In genomic region chr3:196533260-196533681, GRCh38 we compare ENCODE assay signal across 28 cellular contexts. TPM values are rescaled to one million over a fixed set of nuclear protein-coding genes. Genes with fewer than 3 reads are reported as not detected.
DNase-seq lines count a peak whose midpoint lies in the region; ATAC-seq and TF ChIP-seq lines count a peak whose summit lies in the region.
"Had no signal": no experiment of that assay in that cellular context is flagged by ENCODE, and none has a peak within 500 bp of the region (broad histone marks: within the 10 kb centered on the region; RNA-seq: fewer than 3 reads in every experiment).

No MANE protein-coding gene starts in this region.

- H3K18ac ChIP-seq in IMR-90 (ENCODE audit: low read depth, low read length) (no peak overlapping the region), mesendoderm (ENCODE audit: low read length) (no peak overlapping the region)

- H3K27me3 ChIP-seq in A673 (replicated peaks; ENCODE audit: insufficient read depth, low read depth, low read length, poor library complexity) (no peaks in the 10 kb centered on the region), IMR-90 (ENCODE audit: control insufficient read depth, insufficient read depth, low read length) (no peaks in the 10 kb centered on the region; the same call in 1 of the 2 replicates), endodermal cell (ENCODE audit: control insufficient read depth, insufficient read depth, low read length, poor library complexity, severe bottlenecking) (no peaks in the 10 kb centered on the region), mesendoderm (ENCODE audit: insufficient read depth, low read length, poor library complexity) (no peaks in the 10 kb centered on the region), thyroid gland (no peaks in the 10 kb centered on the region)
- H3K27me3 ChIP-seq: BLaER1 treated with 17β-estradiol and CSF1 and Interleukin-3, amounts not matched to agents 10 nM and 100 nM had no signal

- H3K9me3 ChIP-seq in A673 (ENCODE audit: low read depth, low read length, poor library complexity, severe bottlenecking), result no peaks in the 10 kb centered on the region
- H3K9me3 ChIP-seq in IMR-90 (ENCODE audit: control insufficient read depth, insufficient read depth, low read length), result peaks cover 4% of the 10 kb centered on the region; the same call in 1 of the 2 replicates
- peaks cover 12% of the 10 kb centered on the region for H3K9me3 ChIP-seq in endodermal cell (ENCODE audit: control insufficient read depth, low read length)
- H3K9me3 ChIP-seq in thyroid gland, result no peaks in the 10 kb centered on the region
- H3K9me3 ChIP-seq: lower lobe of right lung, thoracic aorta had no signal

- dilution Hi-C loops in IMR-90 (cut with HindIII; ENCODE audit: low sequenced_read_pairs, unreplicated experiment), result no loop called here

- no peaks in the 10 kb centered on the region for H3K79me2 ChIP-seq in mesendoderm (ENCODE audit: control insufficient read depth, insufficient read depth, low read length)

- H2BK5ac ChIP-seq in IMR-90 (ENCODE audit: low read depth, low read length, poor library complexity, severe bottlenecking) (no peak overlapping the region), mesendoderm (ENCODE audit: low read length) (no peak overlapping the region)

- H3K27ac Mint-ChIP-seq in endodermal cell, result no peak overlapping the region
- no peak overlapping the region for H3K27ac Mint-ChIP-seq in activated T-cell treated with anti-CD3 and anti-CD28 coated beads, Interleukin-2, amount 50 U/mL, for 72 hours
- H3K27ac Mint-ChIP-seq: activated CD4-positive, alpha-beta memory T cell treated with anti-CD3 and anti-CD28 coated beads, Interleukin-2, amount 10 ng/mL, durations not matched to agents 7 days and 5 days had no signal

- H3K9ac ChIP-seq in IMR-90 (ENCODE audit: low read depth, low read length) (no peak overlapping the region), endodermal cell (ENCODE audit: extremely low read depth, low read length, poor library complexity, severe bottlenecking) (no peak overlapping the region), mesendoderm (ENCODE audit: low read length) (no peak overlapping the region)
- H3K9ac ChIP-seq: BLaER1 treated with 17β-estradiol and CSF1 and Interleukin-3, amounts not matched to agents 10 nM and 100 nM had no signal

- TF ChIP-seq CTCF in A673 (conservative IDR thresholded peaks at IDR 0.05; ENCODE audit: low read depth, low read length), result no peak
- no peak for TF ChIP-seq CTCF in IMR-90 (conservative IDR thresholded peaks at IDR 0.05; ENCODE audit: low read depth, low read length)
- TF ChIP-seq CTCF in endodermal cell (conservative IDR thresholded peaks at IDR 0.05), result no peak
- TF ChIP-seq CTCF in thyroid gland (IDR thresholded peaks at IDR 0.05), result no peak

- BruUV-seq in A673 (replicated peaks; lab: Mats Ljungman, UMichigan) (no TSS peak), IMR-90 (replicated peaks; lab: Mats Ljungman, UMichigan) (no TSS peak)

- DNase-seq in A673 (ENCODE audit: low spot score) (peak; percentile 55), IMR-90 (no peak), endodermal cell (peak; percentile 90), mesendoderm (peak; percentile 76), thyroid gland (no peak), OCI-M1 (lab: John Stamatoyannopoulos, UW) (no peak), T-helper 1 cell (no peak)
- no peak for DNase-seq in activated T-cell treated with anti-CD3 and anti-CD28 coated beads, Interleukin-2, amount 50 U/mL, for 72 hours
- DNase-seq: activated CD4-positive, alpha-beta memory T cell treated with anti-CD3 and anti-CD28 coated beads, Interleukin-2, amount 10 ng/mL, durations not matched to agents 7 days and 5 days; activated CD4-positive, CD25-positive, alpha-beta regulatory T cell; activated gamma-delta T cell treated with Interleukin-2 at 50 U/mL for 16 hours; amniotic stem cell; central memory CD4-positive, alpha-beta T cell; foreskin melanocyte; HCEC 1CT; Kasumi-1; lower lobe of right lung; NCI-H187 treated with DMSO at 0.1 percent for 48 hours; NCI-H226; NCI-H774; nucleus accumbens; stimulated activated CD4-positive, alpha-beta T cell treated with anti-CD3 and anti-CD28 coated beads, Interleukin-2, amount 100 ng/mL, for 48 hours; stimulated activated naive CD4-positive, alpha-beta T cell; T1000 had no signal

- H2BK15ac ChIP-seq in IMR-90 (ENCODE audit: low read depth, low read length), result no peak overlapping the region
- no peak overlapping the region for H2BK15ac ChIP-seq in mesendoderm (replicated peaks; ENCODE audit: low read depth)

- no peak for TF ChIP-seq RAD21 in IMR-90 (IDR thresholded peaks at IDR 0.05; ENCODE audit: low read length)

- no peak overlapping the region for H2AK9ac ChIP-seq in IMR-90 (replicated peaks; ENCODE audit: low read depth, low read length, poor library complexity)

- H3K27ac ChIP-seq in A673 (ENCODE audit: low read depth, low read length, poor library complexity, severe bottlenecking) (no peak overlapping the region), IMR-90 (ENCODE audit: insufficient read depth, low read length) (no peak overlapping the region), endodermal cell (ENCODE audit: low read depth, low read length) (no peak overlapping the region), mesendoderm (ENCODE audit: low read depth, low read length) (no peak overlapping the region), thyroid gland (no peak overlapping the region)
- H3K27ac ChIP-seq: BLaER1 treated with 17β-estradiol and CSF1 and Interleukin-3, amounts not matched to agents 10 nM and 100 nM; lower lobe of right lung; thoracic aorta had no signal

- H2AK5ac ChIP-seq in IMR-90 (ENCODE audit: low read depth, low read length) (no peak overlapping the region), mesendoderm (ENCODE audit: low read length) (no peak overlapping the region)

- peak overlapping the region; percentile 17 for H3K4me3 ChIP-seq in A673 (ENCODE audit: low read depth, low read length, poor library complexity, severe bottlenecking)
- H3K4me3 ChIP-seq in IMR-90 (ENCODE audit: insufficient read depth, low read depth, low read length), result no peak overlapping the region
- peak overlapping the region; percentile 33 for H3K4me3 ChIP-seq in endodermal cell (ENCODE audit: low read length)
- H3K4me3 ChIP-seq in mesendoderm (ENCODE audit: low read length), result no peak overlapping the region
- no peak overlapping the region for H3K4me3 ChIP-seq in thyroid gland (replicated peaks in 1 of 3)
- H3K4me3 ChIP-seq: BLaER1 treated with 17β-estradiol and CSF1 and Interleukin-3, amounts not matched to agents 10 nM and 100 nM; lower lobe of right lung; thoracic aorta had no signal

- WGBS in IMR-90 (ENCODE audit: extremely low coverage in 2 of 2, insufficient read length in 1 of 2), 2 experiments, result 30% methylated on average over 2 of the region's 14 CpGs; no CpG with 5 or more reads in 1 of the 2 experiments
- WGBS in endodermal cell (ENCODE audit: insufficient coverage in 1 of 2, insufficient read length in 1 of 2), 2 experiments, result 14 to 31% methylated on average over 11 to 14 of the region's 14 CpGs
- no CpG with 5 or more reads among the region's 14 CpGs for WGBS in mesendoderm (ENCODE audit: extremely low coverage, insufficient coverage, low lambda C conversion rate)
- 47 to 56% methylated on average over 14 of the region's 14 CpGs for WGBS in thyroid gland, 2 donors

- peaks cover 1% of the 10 kb centered on the region for H3K27me3 Mint-ChIP-seq in endodermal cell (ENCODE audit: insufficient read depth)
- H3K27me3 Mint-ChIP-seq in activated T-cell treated with anti-CD3 and anti-CD28 coated beads, Interleukin-2, amount 50 U/mL, for 72 hours (ENCODE audit: low read depth), result no peaks in the 10 kb centered on the region

- H3K36me3 ChIP-seq in A673 (ENCODE audit: insufficient read depth, low read length, poor library complexity, severe bottlenecking) (no peaks in the 10 kb centered on the region), IMR-90 (ENCODE audit: control insufficient read depth, insufficient read depth, low read length) (no peaks in the 10 kb centered on the region), endodermal cell (ENCODE audit: control insufficient read depth, insufficient read depth, low read length) (no peaks in the 10 kb centered on the region), mesendoderm (ENCODE audit: control insufficient read depth, insufficient read depth, low read length) (no peaks in the 10 kb centered on the region), thyroid gland (no peaks in the 10 kb centered on the region)
- H3K36me3 ChIP-seq: BLaER1 treated with 17β-estradiol and CSF1 and Interleukin-3, amounts not matched to agents 10 nM and 100 nM; lower lobe of right lung; thoracic aorta had no signal

- peaks cover 34% of the 10 kb centered on the region for H3K9me3 Mint-ChIP-seq in endodermal cell
- peaks cover 3% of the 10 kb centered on the region in 2 donors for H3K9me3 Mint-ChIP-seq in activated T-cell treated with anti-CD3 and anti-CD28 coated beads, Interleukin-2, amount 50 U/mL, for 72 hours

- in situ Hi-C loops in IMR-90 (cut with MboI; ENCODE audit: low sequenced_read_pairs), result no loop called here

- no peak overlapping the region for H4K8ac ChIP-seq in IMR-90 (ENCODE audit: low read depth in 2 of 2, low read length in 2 of 2)
- no peak overlapping the region for H4K8ac ChIP-seq in mesendoderm (ENCODE audit: low read depth, low read length)

- peaks cover 6% of the 10 kb centered on the region; the same call in 1 of the 2 replicates for H3K9me1 ChIP-seq in IMR-90 (ENCODE audit: insufficient read depth, low read length)

- H4K5ac ChIP-seq in IMR-90 (ENCODE audit: low read depth, low read length) (no peak overlapping the region), mesendoderm (ENCODE audit: low read length) (no peak overlapping the region)

- no peaks in the 10 kb centered on the region for H3K4me1 Mint-ChIP-seq in endodermal cell
- peaks cover 4% of the 10 kb centered on the region for H3K4me1 Mint-ChIP-seq in activated T-cell treated with anti-CD3 and anti-CD28 coated beads, Interleukin-2, amount 50 U/mL, for 72 hours (ENCODE audit: low read depth)

- H3K4me2 ChIP-seq in IMR-90 (ENCODE audit: low read depth, low read length) (no peak overlapping the region; the same call in 1 of the 2 replicates), mesendoderm (ENCODE audit: low read length) (no peak overlapping the region)
- H3K4me2 ChIP-seq: BLaER1 treated with 17β-estradiol and CSF1 and Interleukin-3, amounts not matched to agents 10 nM and 100 nM had no signal

- H2BK20ac ChIP-seq in IMR-90 (ENCODE audit: low read depth, low read length), result no peak overlapping the region

- H3K56ac ChIP-seq in IMR-90 (ENCODE audit: extremely low read depth, insufficient read depth, low read length) (no peak overlapping the region), mesendoderm (ENCODE audit: low read length) (no peak overlapping the region)

- no peaks in the 10 kb centered on the region for H3K4me1 ChIP-seq in A673 (ENCODE audit: insufficient read depth, low read length, poor library complexity, severe bottlenecking)
- 0 out of 2 replicates have a peak, but pooled peaks cover 2% of the 10 kb centered on the region for H3K4me1 ChIP-seq in IMR-90 (ENCODE audit: control insufficient read depth, insufficient read depth, low read length)
- no peaks in the 10 kb centered on the region for H3K4me1 ChIP-seq in endodermal cell (ENCODE audit: control insufficient read depth, insufficient read depth, low read length)
- no peaks in the 10 kb centered on the region for H3K4me1 ChIP-seq in mesendoderm (ENCODE audit: control insufficient read depth, low read depth, low read length)
- H3K4me1 ChIP-seq in thyroid gland, result no peaks in the 10 kb centered on the region

- H3K23ac ChIP-seq in IMR-90 (ENCODE audit: low read depth, low read length), result no peak overlapping the region
- H3K23ac ChIP-seq in mesendoderm (ENCODE audit: low read length), result no peak overlapping the region

- H3K4ac ChIP-seq in IMR-90 (ENCODE audit: low read depth, low read length) (no peak overlapping the region), mesendoderm (ENCODE audit: low read depth, low read length) (no peak overlapping the region)

- no peak overlapping the region for H3K14ac ChIP-seq in IMR-90 (replicated peaks; ENCODE audit: low read depth, low read length)

- H4K91ac ChIP-seq in IMR-90 (ENCODE audit: insufficient read depth, low read depth, low read length), result no peak overlapping the region

- CTCF ChIA-PET in A673 (lab: Charles Lee), result no interaction called here
- CTCF ChIA-PET in IMR-90 (lab: Yijun Ruan, JAX), result no interaction called here

- no peak for TF ChIP-seq POLR2A in IMR-90 (IDR thresholded peaks at IDR 0.05; ENCODE audit: low read depth, low read length)
- no peak for TF ChIP-seq POLR2A in thyroid gland (IDR thresholded peaks at IDR 0.05)

- ATAC-seq in IMR-90 (ENCODE audit: low read depth), result no peak
- no peak for ATAC-seq in activated T-cell treated with anti-CD3 and anti-CD28 coated beads, Interleukin-2, amount 50 U/mL, for 72 hours (replicated peaks in 1 of 2)
- ATAC-seq: lower lobe of right lung had no signal

- no peak overlapping the region for H3K4me3 Mint-ChIP-seq in endodermal cell
- no peak overlapping the region for H3K4me3 Mint-ChIP-seq in activated T-cell treated with anti-CD3 and anti-CD28 coated beads, Interleukin-2, amount 50 U/mL, for 72 hours
- H3K4me3 Mint-ChIP-seq: activated CD4-positive, alpha-beta memory T cell treated with anti-CD3 and anti-CD28 coated beads, Interleukin-2, amount 10 ng/mL, durations not matched to agents 7 days and 5 days had no signal

- intact Hi-C loops in A673 (cut with micrococcal nuclease; ENCODE audit: unreplicated experiment), result loop anchor here (10.0 kb wide), 1 partner anchor 432 kb away; the partner anchor contains the start of gene PIGZ
- intact Hi-C loops in IMR-90 (cut with micrococcal nuclease), result no loop called here
- intact Hi-C loops in thyroid gland (cut with DNase I), result no loop called here

- no peaks in the 10 kb centered on the region for H4K20me1 ChIP-seq in IMR-90 (ENCODE audit: insufficient read depth, low read length)
- H4K20me1 ChIP-seq: BLaER1 treated with 17β-estradiol and CSF1 and Interleukin-3, amounts not matched to agents 10 nM and 100 nM had no signal

- H3K79me1 ChIP-seq in IMR-90 (ENCODE audit: low read depth in 1 of 2, low read length in 2 of 2) (no peaks in the 10 kb centered on the region), mesendoderm (ENCODE audit: low read length) (no peaks in the 10 kb centered on the region)

- H2BK120ac ChIP-seq in IMR-90 (ENCODE audit: low read depth, low read length) (no peak overlapping the region), mesendoderm (ENCODE audit: low read depth, low read length) (no peak overlapping the region)

- H2AFZ ChIP-seq in IMR-90 (replicated peaks; ENCODE audit: low read length, poor library complexity), result peak overlapping the region; percentile 49

- H3K36me3 Mint-ChIP-seq in endodermal cell (ENCODE audit: low read depth), result peaks cover 3% of the 10 kb centered on the region
- peaks cover 3 to 4% of the 10 kb centered on the region in 2 donors for H3K36me3 Mint-ChIP-seq in activated T-cell treated with anti-CD3 and anti-CD28 coated beads, Interleukin-2, amount 50 U/mL, for 72 hours (ENCODE audit: insufficient read depth in 2 of 2)

- POLR2A ChIA-PET in A673 (lab: Charles Lee; ENCODE audit: low non-redundant PET) (no interaction called here), IMR-90 (lab: Charles Lee; ENCODE audit: unreplicated experiment) (no interaction called here)

RNA-seq across cellular contexts. Expression of gene SMCO1, which starts 18.1 kb away (rescaled TPM):
- not detected in 2 replicates for total RNA-seq in A673 (2021)
- not detected in 2 replicates for total RNA-seq in IMR-90 (2012; rRNA removed)
- polyA plus RNA-seq in IMR-90 (2012; rRNA removed), result not detected in 2 replicates
- polyA plus RNA-seq in IMR-90 (2012; cell fraction: cytosol; rRNA removed), result not detected in 2 replicates
- 0.03 TPM in 1 of 2 replicates, not detected in the other for polyA plus RNA-seq in IMR-90 (2012; cell fraction: nucleus; rRNA removed; ENCODE audit: low replicate concordance)
- not detected for total RNA-seq in endodermal cell
- polyA plus RNA-seq in endodermal cell (2013, experiment 1 of 2), result not detected
- not detected for polyA plus RNA-seq in endodermal cell (2013, experiment 2 of 2)
- 0.04 TPM for polyA plus RNA-seq in mesendoderm (2013, experiment 1 of 2)
- polyA plus RNA-seq in mesendoderm (2013, experiment 2 of 2), result 0.03 TPM
- total RNA-seq in thyroid gland, result not detected
- not detected for total RNA-seq in activated T-cell treated with anti-CD3 and anti-CD28 coated beads, Interleukin-2, amount 50 U/mL, for 72 hours
- total RNA-seq: activated CD4-positive, alpha-beta memory T cell treated with anti-CD3 and anti-CD28 coated beads, Interleukin-2, amount 10 ng/mL, durations not matched to agents 7 days and 5 days; epithelial cell of proximal tubule; kidney epithelial cell; lower lobe of right lung; thoracic aorta had no signal

RNA-seq across cellular contexts. Expression of gene RNF168, which starts 29.7 kb away (rescaled TPM):
- total RNA-seq in A673 (2021), result 37.9 and 42.9 TPM in 2 replicates
- 15.2 and 18.1 TPM in 2 replicates for total RNA-seq in IMR-90 (2012; rRNA removed)
- 2.5 TPM in 2 replicates for polyA plus RNA-seq in IMR-90 (2012; rRNA removed)
- polyA plus RNA-seq in IMR-90 (2012; cell fraction: cytosol; rRNA removed), result 0.81 and 1.3 TPM in 2 replicates
- 1.3 and 3.3 TPM in 2 replicates for polyA plus RNA-seq in IMR-90 (2012; cell fraction: nucleus; rRNA removed; ENCODE audit: low replicate concordance)
- total RNA-seq in endodermal cell, result 10 to 100 TPM; 37.3 to 48.4 TPM
- 21.2 TPM for polyA plus RNA-seq in endodermal cell (2013, experiment 1 of 2)
- polyA plus RNA-seq in endodermal cell (2013, experiment 2 of 2), result 24.4 TPM
- 16.7 TPM for polyA plus RNA-seq in mesendoderm (2013, experiment 1 of 2)
- 16.6 TPM for polyA plus RNA-seq in mesendoderm (2013, experiment 2 of 2)
- 10 to 100 TPM; 14.7 to 21.3 (median 17.9) TPM for total RNA-seq in thyroid gland
- 10 to 100 TPM; 32.0 to 37.7 TPM for total RNA-seq in activated T-cell treated with anti-CD3 and anti-CD28 coated beads, Interleukin-2, amount 50 U/mL, for 72 hours

RNA-seq across cellular contexts. Expression of gene WDR53, which starts 35.1 kb away (rescaled TPM):
- 17.8 and 23.1 TPM in 2 replicates for total RNA-seq in A673 (2021)
- 5.7 and 6.4 TPM in 2 replicates for total RNA-seq in IMR-90 (2012; rRNA removed)
- 5.3 and 5.9 TPM in 2 replicates for polyA plus RNA-seq in IMR-90 (2012; rRNA removed)
- 1.1 and 3.2 TPM in 2 replicates for polyA plus RNA-seq in IMR-90 (2012; cell fraction: cytosol; rRNA removed)
- 0.75 and 3.9 TPM in 2 replicates for polyA plus RNA-seq in IMR-90 (2012; cell fraction: nucleus; rRNA removed; ENCODE audit: low replicate concordance)
- total RNA-seq in endodermal cell, result 10 to 100 TPM; 15.1 to 23.0 TPM
- 13.1 TPM for polyA plus RNA-seq in endodermal cell (2013, experiment 1 of 2)
- polyA plus RNA-seq in endodermal cell (2013, experiment 2 of 2), result 10.7 TPM
- 11.9 TPM for polyA plus RNA-seq in mesendoderm (2013, experiment 1 of 2)
- 11.2 TPM for polyA plus RNA-seq in mesendoderm (2013, experiment 2 of 2)
- total RNA-seq in thyroid gland, result 10 to 100 TPM in 1 of 4 donors, 1 to 10 TPM in 3; 3.7 to 13.0 (median 4.4) TPM
- total RNA-seq in activated T-cell treated with anti-CD3 and anti-CD28 coated beads, Interleukin-2, amount 50 U/mL, for 72 hours, result 10 to 100 TPM; 20.3 to 27.6 TPM

RNA-seq across cellular contexts. Expression of gene FBXO45, which starts 35.2 kb away (rescaled TPM):
- total RNA-seq in A673 (2021) (20.9 and 23.0 TPM in 2 replicates), IMR-90 (2012; rRNA removed) (5.0 and 11.7 TPM in 2 replicates), endodermal cell (10 to 100 TPM; 15.9 to 16.4 TPM), thyroid gland (1 to 10 TPM; 4.0 to 8.9 (median 5.7) TPM)
- polyA plus RNA-seq in IMR-90 (2012; rRNA removed), result 3.1 and 3.8 TPM in 2 replicates
- 0.70 and 0.81 TPM in 2 replicates for polyA plus RNA-seq in IMR-90 (2012; cell fraction: cytosol; rRNA removed)
- 0.33 and 0.91 TPM in 2 replicates for polyA plus RNA-seq in IMR-90 (2012; cell fraction: nucleus; rRNA removed; ENCODE audit: low replicate concordance)
- polyA plus RNA-seq in endodermal cell (2013, experiment 1 of 2), result 14.4 TPM
- 14.7 TPM for polyA plus RNA-seq in endodermal cell (2013, experiment 2 of 2)
- 14.7 TPM for polyA plus RNA-seq in mesendoderm (2013, experiment 1 of 2)
- 14.1 TPM for polyA plus RNA-seq in mesendoderm (2013, experiment 2 of 2)
- total RNA-seq in activated T-cell treated with anti-CD3 and anti-CD28 coated beads, Interleukin-2, amount 50 U/mL, for 72 hours, result 10 to 100 TPM; 14.0 to 16.9 TPM

Comparison
In these comparisons a context has a peak if more than half of its experiments do, and no peak if none do; other contexts are left out.
1. DNase-seq: peak in A673 (single experiment), endodermal cell (single experiment) and mesendoderm (single experiment); none in IMR-90 (single experiment), thyroid gland (0 of 2), activated T-cell treated with anti-CD3 and anti-CD28 coated beads, Interleukin-2, amount 50 U/mL, for 72 hours (0 of 2), OCI-M1 (single experiment) and T-helper 1 cell (0 of 5).
2. H3K4me3 ChIP-seq: peak in A673 (single experiment) and endodermal cell (single experiment); none in IMR-90 (single experiment), mesendoderm (single experiment) and thyroid gland (0 of 3).